Comparison of ENCODE assay signal across 1 cellular context in the genomic region with DNA sequence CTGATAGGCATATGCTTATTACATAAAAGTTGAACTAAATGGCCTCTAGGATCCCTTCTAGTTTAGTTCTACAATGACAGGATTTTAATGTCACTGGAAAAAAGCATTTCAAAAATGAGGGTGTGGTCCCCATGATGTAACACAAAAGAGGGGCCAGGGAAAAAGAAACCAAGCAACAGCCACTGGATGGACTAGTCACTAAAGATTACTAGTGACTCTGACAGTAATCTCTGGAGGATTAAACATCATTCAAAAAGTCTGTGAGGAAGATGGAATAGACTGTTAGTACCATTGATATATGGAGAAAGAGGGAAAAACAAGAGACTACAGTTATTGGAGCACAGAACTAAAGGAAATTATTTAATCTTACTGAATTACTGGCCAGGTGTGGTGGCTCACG.
TF ChIP-seq lines count a peak whose summit lies in the region.

No MANE protein-coding gene starts in this region.

TF ChIP-seq in GM23338, 12 proteins besides CTCF, POLR2A, EP300 and RAD21:
- TF ChIP-seq, protein P1, sequence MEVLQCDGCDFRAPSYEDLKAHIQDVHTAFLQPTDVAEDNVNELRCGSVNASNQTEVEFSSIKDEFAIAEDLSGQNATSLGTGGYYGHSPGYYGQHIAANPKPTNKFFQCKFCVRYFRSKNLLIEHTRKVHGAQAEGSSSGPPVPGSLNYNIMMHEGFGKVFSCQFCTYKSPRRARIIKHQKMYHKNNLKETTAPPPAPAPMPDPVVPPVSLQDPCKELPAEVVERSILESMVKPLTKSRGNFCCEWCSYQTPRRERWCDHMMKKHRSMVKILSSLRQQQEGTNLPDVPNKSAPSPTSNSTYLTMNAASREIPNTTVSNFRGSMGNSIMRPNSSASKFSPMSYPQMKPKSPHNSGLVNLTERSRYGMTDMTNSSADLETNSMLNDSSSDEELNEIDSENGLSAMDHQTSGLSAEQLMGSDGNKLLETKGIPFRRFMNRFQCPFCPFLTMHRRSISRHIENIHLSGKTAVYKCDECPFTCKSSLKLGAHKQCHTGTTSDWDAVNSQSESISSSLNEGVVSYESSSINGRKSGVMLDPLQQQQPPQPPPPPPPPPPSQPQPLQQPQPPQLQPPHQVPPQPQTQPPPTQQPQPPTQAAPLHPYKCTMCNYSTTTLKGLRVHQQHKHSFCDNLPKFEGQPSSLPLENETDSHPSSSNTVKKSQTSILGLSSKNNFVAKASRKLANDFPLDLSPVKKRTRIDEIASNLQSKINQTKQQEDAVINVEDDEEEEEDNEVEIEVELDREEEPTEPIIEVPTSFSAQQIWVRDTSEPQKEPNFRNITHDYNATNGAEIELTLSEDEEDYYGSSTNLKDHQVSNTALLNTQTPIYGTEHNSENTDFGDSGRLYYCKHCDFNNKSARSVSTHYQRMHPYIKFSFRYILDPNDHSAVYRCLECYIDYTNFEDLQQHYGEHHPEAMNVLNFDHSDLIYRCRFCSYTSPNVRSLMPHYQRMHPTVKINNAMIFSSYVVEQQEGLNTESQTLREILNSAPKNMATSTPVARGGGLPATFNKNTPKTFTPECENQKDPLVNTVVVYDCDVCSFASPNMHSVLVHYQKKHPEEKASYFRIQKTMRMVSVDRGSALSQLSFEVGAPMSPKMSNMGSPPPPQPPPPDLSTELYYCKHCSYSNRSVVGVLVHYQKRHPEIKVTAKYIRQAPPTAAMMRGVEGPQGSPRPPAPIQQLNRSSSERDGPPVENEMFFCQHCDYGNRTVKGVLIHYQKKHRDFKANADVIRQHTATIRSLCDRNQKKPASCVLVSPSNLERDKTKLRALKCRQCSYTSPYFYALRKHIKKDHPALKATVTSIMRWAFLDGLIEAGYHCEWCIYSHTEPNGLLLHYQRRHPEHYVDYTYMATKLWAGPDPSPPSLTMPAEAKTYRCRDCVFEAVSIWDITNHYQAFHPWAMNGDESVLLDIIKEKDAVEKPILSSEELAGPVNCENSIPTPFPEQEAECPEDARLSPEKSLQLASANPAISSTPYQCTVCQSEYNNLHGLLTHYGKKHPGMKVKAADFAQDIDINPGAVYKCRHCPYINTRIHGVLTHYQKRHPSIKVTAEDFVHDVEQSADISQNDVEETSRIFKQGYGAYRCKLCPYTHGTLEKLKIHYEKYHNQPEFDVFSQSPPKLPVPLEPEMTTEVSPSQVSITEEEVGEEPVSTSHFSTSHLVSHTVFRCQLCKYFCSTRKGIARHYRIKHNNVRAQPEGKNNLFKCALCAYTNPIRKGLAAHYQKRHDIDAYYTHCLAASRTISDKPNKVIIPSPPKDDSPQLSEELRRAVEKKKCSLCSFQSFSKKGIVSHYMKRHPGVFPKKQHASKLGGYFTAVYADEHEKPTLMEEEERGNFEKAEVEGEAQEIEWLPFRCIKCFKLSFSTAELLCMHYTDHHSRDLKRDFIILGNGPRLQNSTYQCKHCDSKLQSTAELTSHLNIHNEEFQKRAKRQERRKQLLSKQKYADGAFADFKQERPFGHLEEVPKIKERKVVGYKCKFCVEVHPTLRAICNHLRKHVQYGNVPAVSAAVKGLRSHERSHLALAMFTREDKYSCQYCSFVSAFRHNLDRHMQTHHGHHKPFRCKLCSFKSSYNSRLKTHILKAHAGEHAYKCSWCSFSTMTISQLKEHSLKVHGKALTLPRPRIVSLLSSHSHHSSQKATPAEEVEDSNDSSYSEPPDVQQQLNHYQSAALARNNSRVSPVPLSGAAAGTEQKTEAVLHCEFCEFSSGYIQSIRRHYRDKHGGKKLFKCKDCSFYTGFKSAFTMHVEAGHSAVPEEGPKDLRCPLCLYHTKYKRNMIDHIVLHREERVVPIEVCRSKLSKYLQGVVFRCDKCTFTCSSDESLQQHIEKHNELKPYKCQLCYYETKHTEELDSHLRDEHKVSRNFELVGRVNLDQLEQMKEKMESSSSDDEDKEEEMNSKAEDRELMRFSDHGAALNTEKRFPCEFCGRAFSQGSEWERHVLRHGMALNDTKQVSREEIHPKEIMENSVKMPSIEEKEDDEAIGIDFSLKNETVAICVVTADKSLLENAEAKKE (CRISPR knock-in tag; IDR thresholded peaks at IDR 0.05), result no peak
- TF ChIP-seq ETS1 (IDR thresholded peaks at IDR 0.05), result no peak
- no peak for TF ChIP-seq EZH2phosphoT487 (IDR thresholded peaks at IDR 0.05; ENCODE audit: unreplicated experiment)
